ENCODE assay signal across 8 cellular contexts in the genomic region with DNA sequence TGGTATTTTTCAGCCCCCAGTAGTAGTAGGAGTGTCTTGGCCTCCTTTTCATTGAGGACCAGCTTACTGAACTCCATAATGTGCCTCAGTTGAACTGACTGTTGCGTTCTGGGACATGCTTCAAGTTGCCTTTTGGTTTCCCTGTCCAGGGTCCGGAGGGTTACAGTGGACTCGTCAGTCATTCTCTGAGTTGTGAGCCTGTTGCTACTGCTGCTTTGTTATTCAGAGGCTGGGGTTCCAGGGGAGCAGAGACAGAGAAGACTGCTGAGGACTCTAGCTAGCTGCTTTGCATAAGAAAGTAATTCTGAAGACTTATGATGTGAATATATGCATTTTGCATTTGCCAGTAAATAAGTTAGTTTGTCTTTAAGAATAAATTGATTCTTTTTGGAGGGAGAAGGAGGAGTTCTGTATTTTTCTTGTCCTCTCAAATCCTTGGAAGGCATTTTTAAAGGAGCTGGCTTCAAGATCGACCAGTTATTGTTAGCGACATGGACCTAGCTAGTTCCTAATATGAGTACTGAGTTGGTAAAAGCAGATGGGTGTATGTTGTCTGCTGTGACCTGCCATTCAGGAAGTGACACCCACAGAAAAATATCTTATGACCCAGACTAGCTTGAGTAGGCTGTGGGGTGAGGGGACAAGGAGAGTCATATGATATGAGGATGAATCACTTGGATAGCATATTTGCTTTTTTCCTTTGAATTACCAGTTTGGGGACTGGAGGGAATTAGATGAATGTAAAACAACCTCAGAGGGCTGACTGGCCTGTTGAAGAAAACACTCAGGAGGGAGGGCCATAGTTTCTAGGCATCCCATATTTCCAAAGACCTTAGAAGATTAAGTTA. TPM values are rescaled to one million over a fixed set of nuclear protein-coding genes. Genes with fewer than 3 reads are reported as not detected.
DNase-seq lines count a peak whose midpoint lies in the region; ATAC-seq lines count a peak whose summit lies in the region.

No MANE protein-coding gene starts in this region.

- H3K9me3 ChIP-seq in SJSA1 (replicated peaks) (no peaks in the 10 kb centered on the region), subcutaneous abdominal adipose tissue (ENCODE audit: control insufficient read depth in 5 of 5, low read length in 5 of 5) (no peaks in the 10 kb centered on the region)

- intact Hi-C loops in left colon (cut with DNase I, micrococcal nuclease) = no loop called here

- H3K9ac ChIP-seq in subcutaneous abdominal adipose tissue (ENCODE audit: low read length in 5 of 5) = peak overlapping the region in 1 of 5 donors; percentile 4

- H3K4me3 ChIP-seq in SJSA1 = no peak overlapping the region
- no peak overlapping the region for H3K4me3 ChIP-seq in subcutaneous abdominal adipose tissue (ENCODE audit: low read depth in 1 of 5, low read length in 5 of 5)

- peaks cover 54% of the 10 kb centered on the region for H3K36me3 ChIP-seq in SJSA1
- H3K36me3 ChIP-seq in subcutaneous abdominal adipose tissue (ENCODE audit: control insufficient read depth in 5 of 5, insufficient read depth in 5 of 5, low read length in 5 of 5) = peaks cover 23 to 43% (median 30%) of the 10 kb centered on the region in 5 donors

- DNase-seq in activated gamma-delta T cell treated with Interleukin-2 at 50 U/mL for 16 hours (peak; percentile 36), activated gamma-delta T cell (lab: John Stamatoyannopoulos, UW) (no peak), SJSA1 (ENCODE audit: low read depth in 1 of 2, low spot score in 2 of 2) (peak; percentile 68 to 80), caudate nucleus (lab: John Stamatoyannopoulos, UW) (peak in 5 of 61 donors; percentile 1 to 47 (median 6)), left colon (no peak), SK-N-DZ (ENCODE audit: low spot score) (no peak)

- no peaks in the 10 kb centered on the region for H3K27me3 ChIP-seq in SJSA1 (replicated peaks)
- no peaks in the 10 kb centered on the region for H3K27me3 ChIP-seq in subcutaneous abdominal adipose tissue (ENCODE audit: control insufficient read depth in 5 of 5, insufficient read depth in 4 of 5, low read length in 5 of 5)

- ATAC-seq in HG03045 (IDR thresholded peaks at IDR 0.05; ENCODE audit: unreplicated experiment) (peak; percentile 65), left colon (peak; percentile 66)

- H3K27ac ChIP-seq in SJSA1 = peak overlapping the region; percentile 28
- peak overlapping the region; percentile 49 for H3K27ac ChIP-seq in caudate nucleus (ENCODE audit: low read depth, low read length)
- H3K27ac ChIP-seq in subcutaneous abdominal adipose tissue (ENCODE audit: low read depth, low read length) = peak overlapping the region; percentile 67

- H3K4me1 ChIP-seq in SJSA1 (replicated peaks) (peaks cover 27% of the 10 kb centered on the region), subcutaneous abdominal adipose tissue (ENCODE audit: control insufficient read depth in 5 of 5, insufficient read depth in 5 of 5, low read length in 5 of 5) (peaks cover 0 to 45% (median 28%) of the 10 kb centered on the region in 5 donors)

RNA-seq across cellular contexts. Expression of gene PI4K2A, which starts 8.3 kb away (rescaled TPM):
- 14.9 and 19.6 TPM in 2 replicates for total RNA-seq in SJSA1 (2014; rRNA removed; shearing (Covaris generic))
- total RNA-seq in left colon = 10 to 100 TPM in 1 of 2 donors, 1 to 10 TPM in 1; 9.4 to 13.0 TPM
- polyA plus RNA-seq in SK-N-DZ (2014; cell fraction: cytosol; rRNA removed) = 26.0 and 31.6 TPM in 2 replicates
- 15.4 and 15.8 TPM in 2 replicates for polyA plus RNA-seq in SK-N-DZ (2014; cell fraction: nucleus; rRNA removed)

RNA-seq across cellular contexts. Expression of gene MORN4, which starts 15.5 kb away (rescaled TPM):
- 4.4 and 6.8 TPM in 2 replicates for total RNA-seq in SJSA1 (2014; rRNA removed; shearing (Covaris generic))
- total RNA-seq in left colon = 1 to 10 TPM; 1.3 to 1.6 TPM
- polyA plus RNA-seq in SK-N-DZ (2014; cell fraction: cytosol; rRNA removed) = 21.4 and 25.2 TPM in 2 replicates
- polyA plus RNA-seq in SK-N-DZ (2014; cell fraction: nucleus; rRNA removed) = 7.0 and 20.4 TPM in 2 replicates

RNA-seq across cellular contexts. Expression of gene AVPI1, which starts 38.3 kb away (rescaled TPM):
- total RNA-seq in SJSA1 (2014; rRNA removed; shearing (Covaris generic)) = 4.3 and 8.6 TPM in 2 replicates
- total RNA-seq in left colon = 10 to 100 TPM; 38.7 to 43.8 TPM
- 8.0 and 9.5 TPM in 2 replicates for polyA plus RNA-seq in SK-N-DZ (2014; cell fraction: cytosol; rRNA removed)
- 6.8 and 8.0 TPM in 2 replicates for polyA plus RNA-seq in SK-N-DZ (2014; cell fraction: nucleus; rRNA removed)

RNA-seq across cellular contexts. Expression of gene C10orf62, which starts 59.3 kb away (rescaled TPM):
- not detected in 2 replicates for total RNA-seq in SJSA1 (2014; rRNA removed; shearing (Covaris generic))
- not detected for total RNA-seq in left colon
- 0.32 TPM in 1 of 2 replicates, not detected in the other for polyA plus RNA-seq in SK-N-DZ (2014; cell fraction: cytosol; rRNA removed)
- polyA plus RNA-seq in SK-N-DZ (2014; cell fraction: nucleus; rRNA removed) = 0.16 and 0.19 TPM in 2 replicates

Comparison
In these comparisons a context has a peak if more than half of its experiments do, and no peak if none do; other contexts are left out.
1. DNase-seq: peak in activated gamma-delta T cell treated with Interleukin-2 at 50 U/mL for 16 hours (single experiment) and SJSA1 (2 of 2); none in activated gamma-delta T cell (single experiment), left colon (0 of 2) and SK-N-DZ (single experiment).
2. Peak in every context shown above with its lines, with median percentiles within 50 percentile points of each other: H3K27ac ChIP-seq.